Comparison of ENCODE assay signal across 5 cellular contexts in genomic region chr17:41640596-41640995, GRCh38. TPM values are rescaled to one million over a fixed set of nuclear protein-coding genes. Genes with fewer than 3 reads are reported as not detected.
"Had no signal": no experiment of that assay in that cellular context is flagged by ENCODE, and none has a peak within 500 bp of the region (broad histone marks: within the 10 kb centered on the region; RNA-seq: fewer than 3 reads in every experiment).

No MANE protein-coding gene starts in this region.

RNA-seq across cellular contexts. Expression of gene KRT17, which starts 16.2 kb away (rescaled TPM):
- total RNA-seq: H7 had no signal

RNA-seq across cellular contexts. Expression of gene KRT16, which starts 28.0 kb away (rescaled TPM):
- total RNA-seq: GM23338, H1, H7, H9 had no signal
- polyA plus RNA-seq: GM23338, H1 had no signal

RNA-seq across cellular contexts. Expression of gene KRT14, which starts 53.9 kb away (rescaled TPM):
- total RNA-seq: GM23338, H1, H4, H7, H9 had no signal
- polyA plus RNA-seq: GM23338 had no signal
